In genomic region chr20:4091332-4092135, GRCh38 we compare ENCODE assay signal across 8 cellular contexts. TPM values are rescaled to one million over a fixed set of nuclear protein-coding genes. Genes with fewer than 3 reads are reported as not detected.
DNase-seq lines count a peak whose midpoint lies in the region; ATAC-seq, FAIRE-seq and TF ChIP-seq lines count a peak whose summit lies in the region.

No MANE protein-coding gene starts in this region.

- peaks cover 4% of the 10 kb centered on the region for H3K4me1 Mint-ChIP-seq in type B pancreatic cell (ENCODE audit: unreplicated experiment)

- H3K27me3 Mint-ChIP-seq in type B pancreatic cell, result no peaks in the 10 kb centered on the region

- H3K9me3 ChIP-seq in liver (ENCODE audit: control insufficient read depth in 4 of 4, low read length in 3 of 4), result peaks cover 0 to 4% (median under 1%) of the 10 kb centered on the region in 4 donors

- 38% methylated on average over 21 of the region's 21 CpGs for WGBS in liver

- no peak overlapping the region for H3K4me3 Mint-ChIP-seq in type B pancreatic cell

- no peak for FAIRE-seq in D721Med (lab: Jason Lieb, UNC)

- TF ChIP-seq RAD21 in liver (IDR thresholded peaks at IDR 0.05), result peak; percentile 63 to 79

- no peaks in the 10 kb centered on the region for H3K27me3 ChIP-seq in liver (ENCODE audit: control insufficient read depth in 4 of 4, insufficient read depth in 4 of 4, low read length in 3 of 4)

- ATAC-seq in HG03432 (IDR thresholded peaks at IDR 0.05; ENCODE audit: unreplicated experiment) (no peak), HG03108 (IDR thresholded peaks at IDR 0.05; ENCODE audit: unreplicated experiment) (no peak)

- no peaks in the 10 kb centered on the region for H3K36me3 ChIP-seq in liver (ENCODE audit: control insufficient read depth in 4 of 4, insufficient read depth in 3 of 4, low read depth in 1 of 4, low read length in 3 of 4)

- no peak overlapping the region for H3K9ac ChIP-seq in liver (ENCODE audit: low read depth in 1 of 2, low read length in 2 of 2)

- H3K27ac ChIP-seq in liver (ENCODE audit: low read depth in 1 of 2, low read length in 2 of 2), result no peak overlapping the region

- no peaks in the 10 kb centered on the region for H3K4me1 ChIP-seq in liver (ENCODE audit: control insufficient read depth in 4 of 4, insufficient read depth in 4 of 4, low read length in 3 of 4)

- TF ChIP-seq CTCF in D721Med (IDR thresholded peaks at IDR 0.05; ENCODE audit: insufficient read depth, missing control alignments), result peak; percentile 61
- TF ChIP-seq CTCF in cardiac fibroblast (IDR thresholded peaks at IDR 0.05; ENCODE audit: low read depth, low read length), result peak; percentile 89
- TF ChIP-seq CTCF in liver (IDR thresholded peaks at IDR 0.05; ENCODE audit: low read depth, low read length, missing input control), result peak; percentile 59
- peak; percentile 80 for TF ChIP-seq CTCF in type B pancreatic cell (conservative IDR thresholded peaks at IDR 0.05)

- no peaks in the 10 kb centered on the region for H3K36me3 Mint-ChIP-seq in type B pancreatic cell

- H3K9me3 Mint-ChIP-seq in type B pancreatic cell, result peaks cover 6% of the 10 kb centered on the region

- peak; percentile 22 for DNase-seq in D721Med (ENCODE audit: insufficient read length, low spot score)
- DNase-seq in HuH-7.5 (ENCODE audit: low spot score), result peak; percentile 86
- DNase-seq in T-helper 9 cell, result peak; percentile 20
- peak; percentile 72 to 81 for DNase-seq in cardiac fibroblast (ENCODE audit: low read depth in 2 of 2)
- no peak for DNase-seq in type B pancreatic cell (ENCODE audit: extremely low spot score, unreplicated experiment)

- H3K4me3 ChIP-seq in cardiac fibroblast (replicated peaks in 1 of 2; ENCODE audit: low read depth in 2 of 2, low read length in 2 of 2) (no peak overlapping the region), liver (ENCODE audit: low read depth in 1 of 3, low read length in 3 of 3) (no peak overlapping the region)

- no peak overlapping the region for H3K27ac Mint-ChIP-seq in type B pancreatic cell

TF ChIP-seq in liver, 16 proteins besides CTCF, POLR2A, EP300 and RAD21:
- TF ChIP-seq ATF3 (IDR thresholded peaks at IDR 0.05) (no peak), FOXA1 (IDR thresholded peaks at IDR 0.05) (no peak)

RNA-seq across cellular contexts. Expression of gene SMOX, which starts 57.1 kb away (rescaled TPM):
- total RNA-seq in liver (10 to 100 TPM in 1 of 2 donors, 1 to 10 TPM in 1; 1.8 to 25.4 TPM), type B pancreatic cell (ENCODE audit: low replicate concordance) (17.2 and 18.9 TPM in 2 replicates)
- polyA plus RNA-seq in liver, result 1 to 10 TPM; 1.5 to 2.7 TPM
